Comparison of ENCODE assay signal across 1 cellular context in genomic region chr4:182856862-182857261, GRCh38.
TF ChIP-seq lines count a peak whose summit lies in the region.

No MANE protein-coding gene starts in this region.

TF ChIP-seq in K562, 482 proteins besides CTCF, POLR2A, EP300 and RAD21 (continued from another document):
- no peak for TF ChIP-seq MAX (CRISPR knock-in tag; IDR thresholded peaks at IDR 0.05)
- no peak for TF ChIP-seq NR0B1 (IDR thresholded peaks at IDR 0.05; ENCODE audit: partially characterized antibody)
TF ChIP-seq in K562: peak in this region for 0.
